ENCODE assay signal across 11 cellular contexts in the genomic region with DNA sequence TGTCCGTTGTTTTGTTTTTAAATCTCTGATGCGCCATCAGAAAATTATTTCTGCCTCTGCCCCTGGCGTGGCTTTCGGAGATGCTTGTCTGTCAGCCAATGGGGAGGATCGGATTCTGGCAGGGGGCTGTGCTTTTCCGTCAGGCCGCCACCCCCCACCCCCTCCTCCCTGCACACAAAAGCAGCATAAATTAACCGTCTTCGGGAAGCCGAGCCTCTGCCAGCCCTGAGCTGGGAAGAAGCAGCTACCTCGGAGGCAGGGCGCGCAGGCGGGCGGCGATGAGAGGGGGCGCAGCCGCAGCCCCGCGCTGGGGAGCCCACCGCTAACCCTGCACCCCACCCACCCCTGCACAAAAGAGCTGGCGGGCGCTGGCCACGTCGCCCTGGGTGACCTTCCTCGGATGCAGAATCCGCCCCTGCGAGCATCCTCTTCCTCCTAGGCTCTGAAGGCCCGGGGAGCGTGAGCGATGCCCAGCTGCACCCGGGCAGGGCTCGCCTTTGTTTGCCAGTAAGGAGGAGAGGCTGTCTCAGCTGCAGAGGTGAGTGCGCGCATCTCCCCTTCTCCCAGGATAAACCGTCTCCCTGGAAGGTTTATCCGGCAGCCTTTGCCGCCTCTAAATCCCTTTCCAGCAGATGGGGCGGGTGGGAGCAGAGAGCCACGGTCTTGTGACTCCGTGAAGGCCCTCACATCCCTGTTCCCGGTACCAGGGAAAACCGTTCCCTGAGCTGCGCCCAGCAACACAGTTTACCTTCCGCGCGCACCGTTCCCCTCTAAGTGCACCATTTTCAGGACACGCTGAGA. TPM values are rescaled to one million over a fixed set of nuclear protein-coding genes. Genes with fewer than 3 reads are reported as not detected.
A peak's percentile ranks its signal among the peaks of the same experiment; 100 is the strongest.
DNase-seq lines count a peak whose midpoint lies in the region; ATAC-seq and TF ChIP-seq lines count a peak whose summit lies in the region.
"Had no signal": no experiment of that assay in that cellular context is flagged by ENCODE, and none has a peak within 500 bp of the region (broad histone marks: within the 10 kb centered on the region; RNA-seq: fewer than 3 reads in every experiment).

A gene with protein sequence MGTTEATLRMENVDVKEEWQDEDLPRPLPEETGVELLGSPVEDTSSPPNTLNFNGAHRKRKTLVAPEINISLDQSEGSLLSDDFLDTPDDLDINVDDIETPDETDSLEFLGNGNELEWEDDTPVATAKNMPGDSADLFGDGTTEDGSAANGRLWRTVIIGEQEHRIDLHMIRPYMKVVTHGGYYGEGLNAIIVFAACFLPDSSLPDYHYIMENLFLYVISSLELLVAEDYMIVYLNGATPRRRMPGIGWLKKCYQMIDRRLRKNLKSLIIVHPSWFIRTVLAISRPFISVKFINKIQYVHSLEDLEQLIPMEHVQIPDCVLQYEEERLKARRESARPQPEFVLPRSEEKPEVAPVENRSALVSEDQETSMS (plus strand): TSS at position 215 of the 801 bp plus-strand sequence. CDS start 5,083 bp downstream, outside the sequence.

- peaks cover 48 to 60% of the 10 kb centered on the region in 2 donors for H3K27me3 Mint-ChIP-seq in stimulated activated naive B cell treated with anti-CD40 and anti-IgM and Interleukin-4, amounts not matched to agents 10 μg/mL and 1 μg/mL and 100 μg/mL, for 72 hours
- H3K27me3 Mint-ChIP-seq in progenitor cell of endocrine pancreas, result peaks cover 40% of the 10 kb centered on the region

- no peak within 1 kb of the TSS for H3K27ac ChIP-seq in ectodermal cell (ENCODE audit: insufficient read depth, low read depth, low read length, poor library complexity, severe bottlenecking)
- H3K27ac ChIP-seq in parathyroid adenoma, result no peak within 1 kb of the TSS

- TF ChIP-seq CTCF in parathyroid adenoma (IDR thresholded peaks at IDR 0.05) (no peak), progenitor cell of endocrine pancreas (IDR thresholded peaks at IDR 0.05; ENCODE audit: unreplicated experiment) (no peak)

- H3K9me3 ChIP-seq in ectodermal cell (ENCODE audit: control insufficient read depth, low read length) (no peaks in the 10 kb centered on the region), parathyroid adenoma (ENCODE audit: control insufficient read depth, low read length) (no peaks in the 10 kb centered on the region)

- peaks cover 4% of the 10 kb centered on the region for H3K4me1 ChIP-seq in ectodermal cell (ENCODE audit: control insufficient read depth, insufficient read depth, low read length)
- H3K4me1 ChIP-seq in parathyroid adenoma, result no peaks in the 10 kb centered on the region

- peak within 1 kb of the TSS in 1 of 2 donors; percentile 29 for H3K4me3 Mint-ChIP-seq in stimulated activated naive B cell treated with anti-CD40 and anti-IgM and Interleukin-4, amounts not matched to agents 10 μg/mL and 1 μg/mL and 100 μg/mL, for 72 hours
- no peak within 1 kb of the TSS for H3K4me3 Mint-ChIP-seq in progenitor cell of endocrine pancreas (ENCODE audit: low read depth)
- H3K4me3 Mint-ChIP-seq: activated T-cell treated with anti-CD3 and anti-CD28 coated beads, Interleukin-2, amount 50 U/mL, for 24 hours; stimulated activated memory B cell treated with anti-CD40 and anti-IgM and Interleukin-4, amounts not matched to agents 10 μg/mL and 1 μg/mL and 100 μg/mL, for 72 hours had no signal

- H3K79me2 ChIP-seq in parathyroid adenoma, result no peaks in the 10 kb centered on the region

- H3K4me3 ChIP-seq in H7 (ENCODE audit: insufficient read depth, low read depth, low read length) (peak within 1 kb of the TSS; percentile 65), ectodermal cell (ENCODE audit: insufficient read depth, low read depth, low read length) (peak within 1 kb of the TSS; percentile 54), parathyroid adenoma (ENCODE audit: low read depth, low read length) (no peak within 1 kb of the TSS)

- H3K36me3 ChIP-seq in H7 (replicated peaks; ENCODE audit: control insufficient read depth, insufficient read depth, low read length) (peaks cover 1% of the 10 kb centered on the region; the same call in 1 of the 2 replicates), ectodermal cell (ENCODE audit: control insufficient read depth, insufficient read depth, low read length) (no peaks in the 10 kb centered on the region), parathyroid adenoma (ENCODE audit: control insufficient read depth, insufficient read depth, low read length) (no peaks in the 10 kb centered on the region)

- H3K9ac ChIP-seq in parathyroid adenoma, result no peak within 1 kb of the TSS

- 0 to 1% methylated on average over 49 of the region's 49 CpGs for WGBS in ectodermal cell, 2 experiments

- no peak within 1 kb of the TSS for H3K4me2 ChIP-seq in parathyroid adenoma (ENCODE audit: low read length)

- H3K27me3 ChIP-seq in H7 (ENCODE audit: control insufficient read depth, insufficient read depth, low read length) (peaks cover 9% of the 10 kb centered on the region), ectodermal cell (ENCODE audit: control insufficient read depth, insufficient read depth, low read length, poor library complexity, severe bottlenecking) (peaks cover 33% of the 10 kb centered on the region), parathyroid adenoma (ENCODE audit: control insufficient read depth, insufficient read depth, low read length) (no peaks in the 10 kb centered on the region)

- H3K27ac Mint-ChIP-seq in stimulated activated naive B cell treated with anti-CD40 and anti-IgM and Interleukin-4, amounts not matched to agents 10 μg/mL and 1 μg/mL and 100 μg/mL, for 72 hours, result no peak within 1 kb of the TSS
- H3K27ac Mint-ChIP-seq in progenitor cell of endocrine pancreas, result no peak within 1 kb of the TSS
- H3K27ac Mint-ChIP-seq: activated T-cell treated with anti-CD3 and anti-CD28 coated beads, Interleukin-2, amount 50 U/mL, for 24 hours; stimulated activated memory B cell treated with anti-CD40 and anti-IgM and Interleukin-4, amounts not matched to agents 10 μg/mL and 1 μg/mL and 100 μg/mL, for 72 hours had no signal

- H3K36me3 Mint-ChIP-seq in stimulated activated naive B cell treated with anti-CD40 and anti-IgM and Interleukin-4, amounts not matched to agents 10 μg/mL and 1 μg/mL and 100 μg/mL, for 72 hours, result no peaks in the 10 kb centered on the region
- H3K36me3 Mint-ChIP-seq in progenitor cell of endocrine pancreas (ENCODE audit: insufficient read depth), result no peaks in the 10 kb centered on the region
- H3K36me3 Mint-ChIP-seq: stimulated activated memory B cell treated with anti-CD40 and anti-IgM and Interleukin-4, amounts not matched to agents 10 μg/mL and 1 μg/mL and 100 μg/mL, for 72 hours had no signal

- H2AFZ ChIP-seq in parathyroid adenoma, result peak within 1 kb of the TSS; percentile 58

- no peaks in the 10 kb centered on the region for H3K9me3 Mint-ChIP-seq in stimulated activated naive B cell treated with anti-CD40 and anti-IgM and Interleukin-4, amounts not matched to agents 10 μg/mL and 1 μg/mL and 100 μg/mL, for 72 hours
- H3K9me3 Mint-ChIP-seq in progenitor cell of endocrine pancreas (ENCODE audit: low read depth), result no peaks in the 10 kb centered on the region
- H3K9me3 Mint-ChIP-seq: activated T-cell treated with anti-CD3 and anti-CD28 coated beads, Interleukin-2, amount 50 U/mL, for 24 hours; stimulated activated memory B cell treated with anti-CD40 and anti-IgM and Interleukin-4, amounts not matched to agents 10 μg/mL and 1 μg/mL and 100 μg/mL, for 72 hours had no signal

- peaks cover 4 to 13% of the 10 kb centered on the region in 2 donors for H3K4me1 Mint-ChIP-seq in stimulated activated naive B cell treated with anti-CD40 and anti-IgM and Interleukin-4, amounts not matched to agents 10 μg/mL and 1 μg/mL and 100 μg/mL, for 72 hours
- H3K4me1 Mint-ChIP-seq in progenitor cell of endocrine pancreas (ENCODE audit: low read depth), result no peaks in the 10 kb centered on the region

- DNase-seq in H7 (peak; percentile 97), NCI-H2196 treated with DMSO at 0.1 percent for 48 hours (lab: John Stamatoyannopoulos, UW; ENCODE audit: unreplicated experiment) (peak; percentile 58), progenitor cell of endocrine pancreas (ENCODE audit: low spot score, unreplicated experiment) (no peak)
- DNase-seq in stimulated activated naive B cell treated with anti-CD40 and anti-IgM and Interleukin-4, amounts not matched to agents 10 μg/mL and 1 μg/mL and 100 μg/mL, for 72 hours, result no peak
- DNase-seq in stimulated activated CD4-positive, alpha-beta T cell treated with anti-CD3 and anti-CD28 coated beads, Interleukin-4, amount 100 ng/mL, for 1 hour, result no peak
- DNase-seq: activated T-cell treated with anti-CD3 and anti-CD28 coated beads, Interleukin-2, amount 50 U/mL, for 24 hours; cortex of kidney had no signal

- no peak for ATAC-seq in stimulated activated naive B cell treated with anti-CD40 and anti-IgM and Interleukin-4, amounts not matched to agents 10 μg/mL and 1 μg/mL and 100 μg/mL, for 72 hours (replicated peaks)
- ATAC-seq in HG03025 (IDR thresholded peaks at IDR 0.05; ENCODE audit: low FRiP score, unreplicated experiment), result no peak
- ATAC-seq: stimulated activated memory B cell treated with anti-CD40 and anti-IgM and Interleukin-4, amounts not matched to agents 10 μg/mL and 1 μg/mL and 100 μg/mL, for 72 hours had no signal

RNA-seq across cellular contexts. Expression of the gene that starts here (rescaled TPM):
- total RNA-seq in H7 (2014; rRNA removed; shearing (Covaris generic)), result 10.2 and 17.9 TPM in 2 replicates
- 22.1 TPM for polyA plus RNA-seq in ectodermal cell (2013, experiment 1 of 4)
- polyA plus RNA-seq in ectodermal cell (2013, experiment 2 of 4), result 22.3 TPM
- polyA plus RNA-seq in ectodermal cell (2013, experiment 3 of 4), result 14.1 TPM
- polyA plus RNA-seq in ectodermal cell (2013, experiment 4 of 4), result 15.8 TPM
- 0.43 and 1.1 TPM in 2 replicates for total RNA-seq in progenitor cell of endocrine pancreas

Comparison
In these comparisons a context has a peak if more than half of its experiments do, and no peak if none do; other contexts are left out.
1. DNase-seq: peak in H7 (single experiment) and NCI-H2196 treated with DMSO at 0.1 percent for 48 hours (single experiment); none in stimulated activated naive B cell treated with anti-CD40 and anti-IgM and Interleukin-4, amounts not matched to agents 10 μg/mL and 1 μg/mL and 100 μg/mL, for 72 hours (single experiment), stimulated activated CD4-positive, alpha-beta T cell treated with anti-CD3 and anti-CD28 coated beads, Interleukin-4, amount 100 ng/mL, for 1 hour (single experiment) and progenitor cell of endocrine pancreas (single experiment).